ENCODE assay signal across 8 cellular contexts in the genomic region with DNA sequence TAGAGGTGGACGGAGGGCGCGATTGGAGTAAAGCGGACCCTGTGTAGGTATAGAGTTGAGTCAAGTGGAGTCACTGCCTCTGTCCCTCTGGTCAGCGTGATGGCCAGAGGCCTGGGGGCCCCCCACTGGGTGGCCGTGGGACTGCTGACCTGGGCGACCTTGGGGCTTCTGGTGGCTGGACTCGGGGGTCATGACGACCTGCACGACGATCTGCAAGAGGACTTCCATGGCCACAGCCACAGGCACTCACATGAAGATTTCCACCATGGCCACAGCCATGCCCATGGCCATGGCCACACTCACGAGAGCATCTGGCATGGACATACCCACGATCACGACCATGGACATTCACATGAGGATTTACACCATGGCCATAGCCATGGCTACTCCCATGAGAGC. TPM values are rescaled to one million over a fixed set of nuclear protein-coding genes. Genes with fewer than 3 reads are reported as not detected.
DNase-seq lines count a peak whose midpoint lies in the region; ATAC-seq and TF ChIP-seq lines count a peak whose summit lies in the region.

No MANE protein-coding gene starts in this region.

- peaks cover 10% of the 10 kb centered on the region; the same call in 1 of the 2 replicates for H3K27me3 ChIP-seq in H9 (ENCODE audit: insufficient read depth, low read length)
- no peaks in the 10 kb centered on the region for H3K27me3 ChIP-seq in right cardiac atrium (ENCODE audit: control insufficient read depth, insufficient read depth)

- DNase-seq in H9 (no peak), right cardiac atrium (peak in 1 of 3 donors; percentile 75), left lobe of liver (ENCODE audit: low spot score) (no peak), foreskin melanocyte (no peak), MV-4-11 (lab: John Stamatoyannopoulos, UW) (no peak), HEK293T (ENCODE audit: extremely low spot score) (no peak)
- no peak for DNase-seq in activated CD8-positive, alpha-beta T cell treated with anti-CD3 and anti-CD28 coated beads for 36 hours
- DNase-seq in stimulated activated effector memory CD8-positive, alpha-beta T cell treated with anti-CD3 and anti-CD28 coated beads, Interleukin-12 subunit alpha, Interleukin-12 subunit beta, amount 100 ng/mL, for 72 hours (ENCODE audit: low spot score in 2 of 2), result no peak

- no peak overlapping the region for H2AK5ac ChIP-seq in H9 (ENCODE audit: insufficient read length, low read length)

- CTCF ChIA-PET in activated CD8-positive, alpha-beta T cell treated with anti-CD3 and anti-CD28 coated beads for 36 hours (lab: Charles Lee), result no interaction called here
- CTCF ChIA-PET in HEK293T (lab: Yijun Ruan, JAX), result no interaction called here

- peaks cover 46 to 56% of the 10 kb centered on the region in 2 experiments for H3K4me1 Mint-ChIP-seq in H9
- peaks cover 68% of the 10 kb centered on the region for H3K4me1 Mint-ChIP-seq in activated CD8-positive, alpha-beta T cell treated with anti-CD3 and anti-CD28 coated beads for 36 hours (ENCODE audit: low read depth)
- H3K4me1 Mint-ChIP-seq in stimulated activated effector memory CD8-positive, alpha-beta T cell treated with anti-CD3 and anti-CD28 coated beads, Interleukin-12 subunit alpha, Interleukin-12 subunit beta, amount 100 ng/mL, for 72 hours, result peaks cover 87% of the 10 kb centered on the region

- H3K4me3 Mint-ChIP-seq in H9, result peak overlapping the region; percentile 96 to 99
- H3K4me3 Mint-ChIP-seq in activated CD8-positive, alpha-beta T cell treated with anti-CD3 and anti-CD28 coated beads for 36 hours, result peak overlapping the region; percentile 98
- H3K4me3 Mint-ChIP-seq in stimulated activated effector memory CD8-positive, alpha-beta T cell treated with anti-CD3 and anti-CD28 coated beads, Interleukin-12 subunit alpha, Interleukin-12 subunit beta, amount 100 ng/mL, for 72 hours, result peak overlapping the region; percentile 92

- no peak overlapping the region for H2AFZ ChIP-seq in H9 (ENCODE audit: low read length)

- H3K79me2 ChIP-seq in H9 (ENCODE audit: insufficient read depth, low read length), result peaks cover 4% of the 10 kb centered on the region; the same call in 1 of the 2 replicates

- intact Hi-C loops in activated CD8-positive, alpha-beta T cell treated with anti-CD3 and anti-CD28 coated beads for 36 hours (cut with micrococcal nuclease), result no loop called here
- intact Hi-C loops in right cardiac atrium (cut with DNase I), result no loop called here

- H2BK12ac ChIP-seq in H9 (ENCODE audit: insufficient read length, low read depth, low read length), result no peak overlapping the region

- no peak overlapping the region for H4K5ac ChIP-seq in H9 (ENCODE audit: insufficient read length, low read depth, low read length)

- no peak overlapping the region for H2BK5ac ChIP-seq in H9 (ENCODE audit: insufficient read length, low read length)

- no peak overlapping the region for H3K4ac ChIP-seq in H9 (ENCODE audit: low read depth, low read length)

- no peak overlapping the region for H2BK120ac ChIP-seq in H9 (ENCODE audit: low read depth, low read length, poor library complexity, severe bottlenecking)

- H3K27ac ChIP-seq in H9 (ENCODE audit: insufficient read length, low read depth, low read length) (no peak overlapping the region), right cardiac atrium (ENCODE audit: low read length) (peak overlapping the region; percentile 87)

- peaks cover 13% of the 10 kb centered on the region for H3K27me3 Mint-ChIP-seq in H9 (ENCODE audit: low read depth)
- no peaks in the 10 kb centered on the region for H3K27me3 Mint-ChIP-seq in activated CD8-positive, alpha-beta T cell treated with anti-CD3 and anti-CD28 coated beads for 36 hours

- H2BK20ac ChIP-seq in H9 (ENCODE audit: low read depth, low read length, poor library complexity, severe bottlenecking), result no peak overlapping the region

- POLR2A ChIA-PET in activated CD8-positive, alpha-beta T cell treated with anti-CD3 and anti-CD28 coated beads for 36 hours (lab: Charles Lee), result no interaction called here
- POLR2A ChIA-PET in HEK293T (lab: Yijun Ruan, JAX), result no interaction called here

- H3K4me1 ChIP-seq in H9 (ENCODE audit: insufficient read depth, low read length), result peaks cover 15% of the 10 kb centered on the region; the same call in 1 of the 2 replicates
- H3K4me1 ChIP-seq in right cardiac atrium (ENCODE audit: control insufficient read depth, insufficient read depth, low read length), result peaks cover 15% of the 10 kb centered on the region

- H3K23ac ChIP-seq in H9 (ENCODE audit: insufficient read length, low read depth, low read length), result no peak overlapping the region

- peak overlapping the region; percentile 88 for H3K9ac ChIP-seq in H9 (ENCODE audit: extremely low read depth, insufficient read length, low read length)

- peak overlapping the region; percentile 99 for H3K27ac Mint-ChIP-seq in H9
- peak overlapping the region; percentile 99 for H3K27ac Mint-ChIP-seq in activated CD8-positive, alpha-beta T cell treated with anti-CD3 and anti-CD28 coated beads for 36 hours
- peak overlapping the region; percentile 98 for H3K27ac Mint-ChIP-seq in stimulated activated effector memory CD8-positive, alpha-beta T cell treated with anti-CD3 and anti-CD28 coated beads, Interleukin-12 subunit alpha, Interleukin-12 subunit beta, amount 100 ng/mL, for 72 hours

- ATAC-seq in activated CD8-positive, alpha-beta T cell treated with anti-CD3 and anti-CD28 coated beads for 36 hours, result no peak
- peak; percentile 2 to 3 for ATAC-seq in right cardiac atrium
- ATAC-seq in stimulated activated effector memory CD8-positive, alpha-beta T cell treated with anti-CD3 and anti-CD28 coated beads, Interleukin-12 subunit alpha, Interleukin-12 subunit beta, amount 100 ng/mL, for 72 hours, result no peak
- no peak for ATAC-seq in left lobe of liver

- no peak overlapping the region for H3T11ph ChIP-seq in H9 (ENCODE audit: low read length)

- peaks cover 18% of the 10 kb centered on the region for H3K23me2 ChIP-seq in H9 (ENCODE audit: insufficient read length, low read depth, low read length, poor library complexity, severe bottlenecking)

- H3K4me3 ChIP-seq in right cardiac atrium (ENCODE audit: low read length), result peak overlapping the region; percentile 85

- no peak overlapping the region for H4K8ac ChIP-seq in H9 (replicated peaks; ENCODE audit: insufficient read length, low read depth, low read length)

- no peak for TF ChIP-seq CTCF in H9 (conservative IDR thresholded peaks at IDR 0.05)
- no peak for TF ChIP-seq CTCF in activated CD8-positive, alpha-beta T cell treated with anti-CD3 and anti-CD28 coated beads for 36 hours (IDR thresholded peaks at IDR 0.05)

- peaks cover 28 to 42% (median 32%) of the 10 kb centered on the region in 3 experiments for H3K36me3 Mint-ChIP-seq in H9 (ENCODE audit: insufficient read depth in 1 of 3, low read depth in 3 of 3)
- peaks cover 52% of the 10 kb centered on the region for H3K36me3 Mint-ChIP-seq in activated CD8-positive, alpha-beta T cell treated with anti-CD3 and anti-CD28 coated beads for 36 hours (ENCODE audit: low read depth)
- H3K36me3 Mint-ChIP-seq in stimulated activated effector memory CD8-positive, alpha-beta T cell treated with anti-CD3 and anti-CD28 coated beads, Interleukin-12 subunit alpha, Interleukin-12 subunit beta, amount 100 ng/mL, for 72 hours, result peaks cover 83% of the 10 kb centered on the region

- no peak overlapping the region for H3K14ac ChIP-seq in H9 (ENCODE audit: insufficient read depth, low read length)

- no peaks in the 10 kb centered on the region for H4K20me1 ChIP-seq in H9 (ENCODE audit: control insufficient read depth, insufficient read depth, insufficient read length)

- no peak overlapping the region for H4K91ac ChIP-seq in H9 (ENCODE audit: insufficient read length, low read depth, low read length)

- no peak overlapping the region for H3K18ac ChIP-seq in H9 (ENCODE audit: insufficient read length, low read depth, low read length)

- no peaks in the 10 kb centered on the region; a peak in 1 of 5 replicates for H3K9me3 Mint-ChIP-seq in H9
- H3K9me3 Mint-ChIP-seq in activated CD8-positive, alpha-beta T cell treated with anti-CD3 and anti-CD28 coated beads for 36 hours, result no peaks in the 10 kb centered on the region
- no peaks in the 10 kb centered on the region for H3K9me3 Mint-ChIP-seq in stimulated activated effector memory CD8-positive, alpha-beta T cell treated with anti-CD3 and anti-CD28 coated beads, Interleukin-12 subunit alpha, Interleukin-12 subunit beta, amount 100 ng/mL, for 72 hours

- no peaks in the 10 kb centered on the region for H3K79me1 ChIP-seq in H9 (ENCODE audit: insufficient read depth, low read depth, low read length, poor library complexity, severe bottlenecking)

- no peak overlapping the region for H3K56ac ChIP-seq in H9 (ENCODE audit: insufficient read length, low read depth, low read length)

- no CpG with 5 or more reads among the region's 14 CpGs for WGBS in H9 (ENCODE audit: extremely low coverage, insufficient read length, low lambda C conversion rate)
- 1% methylated on average over 14 of the region's 14 CpGs for WGBS in right cardiac atrium

- no peak overlapping the region for H2BK15ac ChIP-seq in H9 (ENCODE audit: low read depth, low read length)

- peak overlapping the region; percentile 86 for H3K4me2 ChIP-seq in H9 (ENCODE audit: insufficient read depth, insufficient read length, low read length)

- H3K9me3 ChIP-seq in H9 (ENCODE audit: control insufficient read depth, low read depth, low read length) (no peaks in the 10 kb centered on the region), right cardiac atrium (ENCODE audit: control insufficient read depth, low read length) (no peaks in the 10 kb centered on the region)

RNA-seq across cellular contexts. Expression of a gene that starts 0.5 kb away (rescaled TPM):
- 105 and 107 TPM in 2 replicates for total RNA-seq in H9 (2021)
- total RNA-seq in activated CD8-positive, alpha-beta T cell treated with anti-CD3 and anti-CD28 coated beads for 36 hours, result 10 to 100 TPM; 43.1 to 43.3 TPM
- total RNA-seq in right cardiac atrium, result 100 to 1,000 TPM in 1 of 4 donors, 10 to 100 TPM in 3; 59.0 to 124 (median 81.6) TPM
- 78.6 TPM for polyA plus RNA-seq in right cardiac atrium
- total RNA-seq in left lobe of liver, result 74.8 TPM

RNA-seq across cellular contexts. Expression of a gene that starts 0.7 kb away (rescaled TPM):
- total RNA-seq in H9 (2021) (14.8 and 16.8 TPM in 2 replicates), right cardiac atrium (10 to 100 TPM; 32.8 to 44.8 (median 35.0) TPM), left lobe of liver (23.3 TPM)
- 10 to 100 TPM; 41.2 to 41.9 TPM for total RNA-seq in activated CD8-positive, alpha-beta T cell treated with anti-CD3 and anti-CD28 coated beads for 36 hours
- polyA plus RNA-seq in right cardiac atrium, result 31.7 TPM

RNA-seq across cellular contexts. Expression of a gene that starts 3.3 kb away (rescaled TPM):
- total RNA-seq in H9 (2021), result 5.5 and 7.1 TPM in 2 replicates
- total RNA-seq in activated CD8-positive, alpha-beta T cell treated with anti-CD3 and anti-CD28 coated beads for 36 hours, result 10 to 100 TPM; 40.6 to 42.0 TPM
- total RNA-seq in right cardiac atrium, result 10 to 100 TPM; 16.9 to 20.2 (median 19.1) TPM
- 16.9 TPM for polyA plus RNA-seq in right cardiac atrium
- total RNA-seq in left lobe of liver, result 40.3 TPM

RNA-seq across cellular contexts. Expression of a gene that starts 7.2 kb away (rescaled TPM):
- total RNA-seq in H9 (2021) (29.8 and 31.0 TPM in 2 replicates), right cardiac atrium (10 to 100 TPM; 30.4 to 38.2 (median 34.4) TPM), left lobe of liver (19.2 TPM)
- 10 to 100 TPM; 26.8 to 27.5 TPM for total RNA-seq in activated CD8-positive, alpha-beta T cell treated with anti-CD3 and anti-CD28 coated beads for 36 hours
- polyA plus RNA-seq in right cardiac atrium, result 33.7 TPM

RNA-seq across cellular contexts. Expression of a gene that starts 8.9 kb away (rescaled TPM):
- total RNA-seq in H9 (2021), result 2.0 and 2.3 TPM in 2 replicates
- 1 to 10 TPM; 1.3 to 1.4 TPM for total RNA-seq in activated CD8-positive, alpha-beta T cell treated with anti-CD3 and anti-CD28 coated beads for 36 hours
- 1 to 10 TPM; 1.5 to 4.0 (median 2.3) TPM for total RNA-seq in right cardiac atrium
- polyA plus RNA-seq in right cardiac atrium, result 3.7 TPM
- 0.55 TPM for total RNA-seq in left lobe of liver

Comparison
In these comparisons a context has a peak if more than half of its experiments do, and no peak if none do; other contexts are left out.
1. ATAC-seq: peak in right cardiac atrium (2 of 2); none in activated CD8-positive, alpha-beta T cell treated with anti-CD3 and anti-CD28 coated beads for 36 hours (single experiment), stimulated activated effector memory CD8-positive, alpha-beta T cell treated with anti-CD3 and anti-CD28 coated beads, Interleukin-12 subunit alpha, Interleukin-12 subunit beta, amount 100 ng/mL, for 72 hours (single experiment) and left lobe of liver (single experiment).
2. Peak in every context shown above with its lines, with median percentiles within 50 percentile points of each other: H3K27ac Mint-ChIP-seq and H3K4me3 Mint-ChIP-seq.